In genomic region chr1:204837440-204838084, GRCh38 we compare ENCODE assay signal across 1 cellular context.
A peak's percentile ranks its signal among the peaks of the same experiment; 100 is the strongest.
TF ChIP-seq lines count a peak whose summit lies in the region.

No MANE protein-coding gene starts in this region.

TF ChIP-seq in K562, 482 proteins besides CTCF, POLR2A, EP300 and RAD21 (continued from another document and continues in another):
- TF ChIP-seq ZNF518B (CRISPR knock-in tag; IDR thresholded peaks at IDR 0.05) (no peak), ZBTB26 (CRISPR knock-in tag; IDR thresholded peaks at IDR 0.05) (no peak), ETV6 (IDR thresholded peaks at IDR 0.05; ENCODE audit: borderline replicate concordance in 1 of 2, low read depth in 2 of 2, low read length in 1 of 2) (no peak), ETV6 (CRISPR knock-in tag; IDR thresholded peaks at IDR 0.05; ENCODE audit: borderline replicate concordance) (0 out of 2 replicates have a peak, but pooled peaks have one; percentile 28), ZNF140 (CRISPR knock-in tag; IDR thresholded peaks at IDR 0.05) (no peak), SRF (CRISPR knock-in tag; IDR thresholded peaks at IDR 0.05) (peak in 1 of 2 experiments; percentile 71; a peak in 1 of 4 replicates), PTBP1 (IDR thresholded peaks at IDR 0.05; ENCODE audit: low read depth, low read length) (no peak), E4F1 (CRISPR knock-in tag; IDR thresholded peaks at IDR 0.05; ENCODE audit: borderline replicate concordance) (no peak), SLC30A9 (CRISPR knock-in tag; IDR thresholded peaks at IDR 0.05) (no peak), FOS (IDR thresholded peaks at IDR 0.05; ENCODE audit: extremely low read depth, insufficient read length) (no peak), U2AF2 (optimal IDR thresholded peaks at IDR 0.05; ENCODE audit: low read depth, low read length) (no peak), ZNF586 (CRISPR knock-in tag; conservative IDR thresholded peaks at IDR 0.05) (no peak), PRMT5 (CRISPR knock-in tag; IDR thresholded peaks at IDR 0.05) (peak; percentile 86; the same call in 1 of the 2 replicates), ZNF511 (CRISPR knock-in tag; IDR thresholded peaks at IDR 0.05) (peak; percentile 85), GTF2F1 (IDR thresholded peaks at IDR 0.05; ENCODE audit: low read depth, low read length) (no peak), TBP (optimal IDR thresholded peaks at IDR 0.05; ENCODE audit: low read depth, low read length) (no peak), ZNF57 (CRISPR knock-in tag; IDR thresholded peaks at IDR 0.05) (no peak), MAX (CRISPR knock-in tag; IDR thresholded peaks at IDR 0.05) (no peak), SMAD3 (CRISPR knock-in tag; conservative IDR thresholded peaks at IDR 0.05) (0 out of 2 replicates have a peak, but pooled peaks have one; percentile 27), ZNF311 (CRISPR knock-in tag; IDR thresholded peaks at IDR 0.05) (no peak), SRSF7 (optimal IDR thresholded peaks at IDR 0.05; ENCODE audit: low read depth, low read length) (no peak), NCOA1 (IDR thresholded peaks at IDR 0.05; ENCODE audit: low read depth) (peak; percentile 59), ZNF436 (CRISPR knock-in tag; IDR thresholded peaks at IDR 0.05) (no peak), PTTG1 (tag; IDR thresholded peaks at IDR 0.05; ENCODE audit: low read depth) (no peak), ETS2 (tag; IDR thresholded peaks at IDR 0.05; ENCODE audit: borderline replicate concordance, poor library complexity, severe bottlenecking) (no peak), KDM2B (CRISPR knock-in tag; IDR thresholded peaks at IDR 0.05) (no peak), SNAPC5 (CRISPR knock-in tag; IDR thresholded peaks at IDR 0.05) (no peak), ZNF146 (CRISPR knock-in tag; IDR thresholded peaks at IDR 0.05; ENCODE audit: unreplicated experiment) (no peak), CREB3 (tag; conservative IDR thresholded peaks at IDR 0.05; ENCODE audit: low read depth) (0 out of 2 replicates have a peak, but pooled peaks have one; percentile 38), ELF2 (CRISPR knock-in tag; IDR thresholded peaks at IDR 0.05) (no peak), SIRT6 (IDR thresholded peaks at IDR 0.05; ENCODE audit: low read depth, low read length) (no peak), HMG20B (CRISPR knock-in tag; IDR thresholded peaks at IDR 0.05) (no peak), GABPA (tag; conservative IDR thresholded peaks at IDR 0.05; ENCODE audit: low read depth) (no peak), LCOR (CRISPR knock-in tag; IDR thresholded peaks at IDR 0.05) (0 out of 2 replicates have a peak, but pooled peaks have one; percentile 23), ETV5 (CRISPR knock-in tag; IDR thresholded peaks at IDR 0.05; ENCODE audit: low read depth) (0 out of 2 replicates have a peak, but pooled peaks have one; percentile 31), CCNT2 (IDR thresholded peaks at IDR 0.05; ENCODE audit: borderline replicate concordance, extremely low read depth, insufficient read length, low read depth, low read length) (no peak), EHMT2 (IDR thresholded peaks at IDR 0.05) (peak; percentile 98), TEAD1 (CRISPR knock-in tag; IDR thresholded peaks at IDR 0.05) (0 out of 4 replicates have a peak, but pooled peaks of 1 of the 2 experiments have one; percentile 39), FOXP1 (CRISPR knock-in tag; IDR thresholded peaks at IDR 0.05) (0 out of 2 replicates have a peak, but pooled peaks have one; percentile 53), ZNF384 (IDR thresholded peaks at IDR 0.05; ENCODE audit: low read depth, low read length) (no peak), KAT8 (IDR thresholded peaks at IDR 0.05; ENCODE audit: low read depth) (no peak), MIER1 (IDR thresholded peaks at IDR 0.05; ENCODE audit: low read depth) (peak; percentile 95), GTF2A2 (tag; IDR thresholded peaks at IDR 0.05) (no peak), MTF1 (CRISPR knock-in tag; IDR thresholded peaks at IDR 0.05; ENCODE audit: borderline replicate concordance) (no peak), POLR2B (IDR thresholded peaks at IDR 0.05; ENCODE audit: low read depth, partially characterized antibody) (no peak), RB1 (IDR thresholded peaks at IDR 0.05; ENCODE audit: low read depth) (no peak), ZNF41 (CRISPR knock-in tag; conservative IDR thresholded peaks at IDR 0.05) (no peak), UBTF (IDR thresholded peaks at IDR 0.05; ENCODE audit: borderline replicate concordance in 1 of 2, low read depth in 2 of 2, low read length in 2 of 2) (no peak), GABPB1 (CRISPR knock-in tag; IDR thresholded peaks at IDR 0.05) (peak; percentile 50; the same call in 1 of the 2 replicates), ZKSCAN8 (CRISPR knock-in tag; IDR thresholded peaks at IDR 0.05) (no peak), IRF1 (CRISPR knock-in tag; IDR thresholded peaks at IDR 0.05; ENCODE audit: borderline replicate concordance) (peak; percentile 87; the same call in 1 of the 2 replicates), CLOCK (CRISPR knock-in tag; IDR thresholded peaks at IDR 0.05; ENCODE audit: borderline replicate concordance) (no peak), NUFIP1 (IDR thresholded peaks at IDR 0.05; ENCODE audit: partially characterized antibody) (no peak), THRA (IDR thresholded peaks at IDR 0.05) (no peak), ZNF766 (CRISPR knock-in tag; conservative IDR thresholded peaks at IDR 0.05) (peak; percentile 76), HDAC2 (IDR thresholded peaks at IDR 0.05) (peak; percentile 48; the same call in 1 of the 2 replicates)
